Comparison of ENCODE assay signal across 8 cellular contexts in genomic region chrX:38803286-38803608, GRCh38. TPM values are rescaled to one million over a fixed set of nuclear protein-coding genes. Genes with fewer than 3 reads are reported as not detected.
A peak's percentile ranks its signal among the peaks of the same experiment; 100 is the strongest.
DNase-seq lines count a peak whose midpoint lies in the region; ATAC-seq and TF ChIP-seq lines count a peak whose summit lies in the region.

No MANE protein-coding gene starts in this region.

- H3K9me3 ChIP-seq in skeletal muscle satellite cell (replicated peaks; ENCODE audit: low read length) = no peaks in the 10 kb centered on the region

- H3K4me2 ChIP-seq in skeletal muscle satellite cell (ENCODE audit: low read length) = peak overlapping the region; percentile 77

- H3K4me3 Mint-ChIP-seq in T-helper 1 cell treated with Interleukin-12 subunit alpha and Interleukin-12 subunit beta and Interleukin-4 antibody, amounts not matched to agents 30 μg/mL and 1 μg/mL, for 36 hours = peak overlapping the region; percentile 97

- ATAC-seq in GM18861 (IDR thresholded peaks at IDR 0.05; ENCODE audit: unreplicated experiment) = no peak

- H3K36me3 Mint-ChIP-seq in T-helper 1 cell treated with Interleukin-12 subunit alpha and Interleukin-12 subunit beta and Interleukin-4 antibody, amounts not matched to agents 30 μg/mL and 1 μg/mL, for 36 hours (ENCODE audit: low read depth) = peaks cover 23% of the 10 kb centered on the region

- peak overlapping the region; percentile 86 for H3K9ac ChIP-seq in skeletal muscle satellite cell (ENCODE audit: low read depth, low read length)

- no peaks in the 10 kb centered on the region for H3K36me3 ChIP-seq in skeletal muscle satellite cell (ENCODE audit: insufficient read depth, low read length)

- peaks cover 25% of the 10 kb centered on the region for H3K4me1 Mint-ChIP-seq in T-helper 1 cell treated with Interleukin-12 subunit alpha and Interleukin-12 subunit beta and Interleukin-4 antibody, amounts not matched to agents 30 μg/mL and 1 μg/mL, for 36 hours (ENCODE audit: low read depth)

- TF ChIP-seq CTCF in WI38 (IDR thresholded peaks at IDR 0.05; ENCODE audit: low read depth, low read length) = no peak

- DNase-seq in T-helper 1 cell (no peak), germinal center (ENCODE audit: low spot score) (peak; percentile 2), Ammon's horn (ENCODE audit: low spot score) (no peak)
- DNase-seq in stimulated activated naive CD4-positive, alpha-beta T cell treated with Interleukin-2 at 50 U/mL for 16 hours (lab: John Stamatoyannopoulos, UW) = no peak

- peak overlapping the region; percentile 94 for H3K27ac Mint-ChIP-seq in T-helper 1 cell treated with Interleukin-12 subunit alpha and Interleukin-12 subunit beta and Interleukin-4 antibody, amounts not matched to agents 30 μg/mL and 1 μg/mL, for 36 hours

- H3K4me1 ChIP-seq in skeletal muscle satellite cell (ENCODE audit: control insufficient read depth, insufficient read depth, low read length) = peaks cover 27% of the 10 kb centered on the region

- no peaks in the 10 kb centered on the region for H3K9me3 Mint-ChIP-seq in T-helper 1 cell treated with Interleukin-12 subunit alpha and Interleukin-12 subunit beta and Interleukin-4 antibody, amounts not matched to agents 30 μg/mL and 1 μg/mL, for 36 hours

- peak overlapping the region; percentile 67 for H3K4me3 ChIP-seq in WI38 (ENCODE audit: low read depth, low read length)
- H3K4me3 ChIP-seq in skeletal muscle satellite cell (ENCODE audit: low read length) = peak overlapping the region; percentile 88

- H3K27me3 ChIP-seq in skeletal muscle satellite cell (ENCODE audit: control insufficient read depth, insufficient read depth, low read length) = no peaks in the 10 kb centered on the region

- H3K27me3 Mint-ChIP-seq in T-helper 1 cell treated with Interleukin-12 subunit alpha and Interleukin-12 subunit beta and Interleukin-4 antibody, amounts not matched to agents 30 μg/mL and 1 μg/mL, for 36 hours (ENCODE audit: low read depth) = no peaks in the 10 kb centered on the region

RNA-seq across cellular contexts. Expression of gene MID1IP1, which starts 2.0 kb away (rescaled TPM):
- total RNA-seq in skeletal muscle satellite cell (2012; rRNA removed) = 85.2 and 103 TPM in 2 replicates
